Comparison of ENCODE assay signal across 9 cellular contexts in the genomic region with DNA sequence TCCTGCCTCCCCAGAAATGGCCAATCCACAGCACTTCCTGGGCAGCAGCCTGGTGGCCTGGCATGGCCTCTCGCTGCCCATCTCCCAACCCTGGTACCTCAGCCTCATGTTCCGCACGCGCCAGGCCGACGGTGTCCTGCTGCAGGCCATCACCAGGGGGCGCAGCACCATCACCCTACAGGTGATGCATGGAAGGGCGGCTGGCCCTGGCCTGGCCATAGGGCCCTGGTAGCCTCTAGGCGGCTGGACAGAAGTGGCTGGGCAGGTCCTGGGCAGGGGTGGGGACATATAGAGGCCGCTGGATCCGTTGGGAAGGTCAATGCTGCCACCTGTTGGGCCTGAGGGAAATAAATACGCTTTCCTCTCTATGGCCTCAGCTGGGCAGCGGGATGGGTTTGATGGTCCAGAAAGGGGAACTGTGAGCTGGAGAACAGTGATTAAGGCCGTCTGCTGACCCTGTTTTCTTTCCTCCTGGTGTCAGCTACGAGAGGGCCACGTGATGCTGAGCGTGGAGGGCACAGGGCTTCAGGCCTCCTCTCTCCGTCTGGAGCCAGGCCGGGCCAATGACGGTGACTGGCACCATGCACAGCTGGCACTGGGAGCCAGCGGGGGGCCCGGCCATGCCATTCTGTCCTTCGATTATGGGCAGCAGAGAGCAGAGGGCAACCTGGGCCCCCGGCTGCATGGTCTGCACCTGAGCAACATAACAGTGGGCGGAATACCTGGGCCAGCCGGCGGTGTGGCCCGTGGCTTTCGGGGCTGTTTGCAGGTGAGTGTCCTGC. TPM values are rescaled to one million over a fixed set of nuclear protein-coding genes. Genes with fewer than 3 reads are reported as not detected.
DNase-seq lines count a peak whose midpoint lies in the region; ATAC-seq and TF ChIP-seq lines count a peak whose summit lies in the region.
"Had no signal": no experiment of that assay in that cellular context is flagged by ENCODE, and none has a peak within 500 bp of the region (broad histone marks: within the 10 kb centered on the region; RNA-seq: fewer than 3 reads in every experiment).

No MANE protein-coding gene starts in this region.

- no peaks in the 10 kb centered on the region for H3K27me3 ChIP-seq in lung (ENCODE audit: control insufficient read depth, insufficient read depth)

- no peaks in the 10 kb centered on the region for H3K36me3 Mint-ChIP-seq in HFFc6 (ENCODE audit: low read depth)
- H3K36me3 Mint-ChIP-seq in activated CD8-positive, alpha-beta T cell treated with anti-CD3 and anti-CD28 coated beads for 36 hours (ENCODE audit: low read depth): no peaks in the 10 kb centered on the region

- H3K4me3 Mint-ChIP-seq in HFFc6: no peak overlapping the region
- H3K4me3 Mint-ChIP-seq in activated CD8-positive, alpha-beta T cell treated with anti-CD3 and anti-CD28 coated beads for 36 hours: peak overlapping the region; percentile 12

- DNase-seq in GM03348 (ENCODE audit: low spot score) (peak; percentile 90), HFFc6 (peak; percentile 89), NCI-H510A treated with DMSO at 0.1 percent for 48 hours (lab: John Stamatoyannopoulos, UW) (peak; percentile 36), ecto neural progenitor cell (ENCODE audit: low spot score) (peak; percentile 93), lung (ENCODE audit: low spot score) (peak; percentile 94), cortex of kidney (lab: John Stamatoyannopoulos, UW) (no peak)
- peak; percentile 89 for DNase-seq in activated CD8-positive, alpha-beta T cell treated with anti-CD3 and anti-CD28 coated beads for 36 hours
- DNase-seq in stimulated activated CD8-positive, alpha-beta memory T cell treated with anti-CD3 and anti-CD28 coated beads, Interleukin-15, amount 100 ng/mL, for 1 hour (ENCODE audit: low read depth): peak; percentile 57

- peaks cover 16% of the 10 kb centered on the region for H3K4me1 Mint-ChIP-seq in HFFc6 (ENCODE audit: low read depth)
- H3K4me1 Mint-ChIP-seq in activated CD8-positive, alpha-beta T cell treated with anti-CD3 and anti-CD28 coated beads for 36 hours (ENCODE audit: low read depth): peaks cover 2% of the 10 kb centered on the region

- peaks cover 2% of the 10 kb centered on the region; the same call in 1 of the 2 replicates for H3K27me3 Mint-ChIP-seq in HFFc6 (ENCODE audit: insufficient read depth)
- no peaks in the 10 kb centered on the region for H3K27me3 Mint-ChIP-seq in activated CD8-positive, alpha-beta T cell treated with anti-CD3 and anti-CD28 coated beads for 36 hours

- 49% methylated on average over 27 to 29 of the region's 29 CpGs for WGBS in lung, 2 donors

- ATAC-seq in activated CD8-positive, alpha-beta T cell treated with anti-CD3 and anti-CD28 coated beads for 36 hours: peak; percentile 99
- ATAC-seq in lung (ENCODE audit: insufficient read depth, low FRiP score): peak; percentile 96

- H3K27ac ChIP-seq in lung (ENCODE audit: low read depth in 1 of 2, low read length in 1 of 2): no peak overlapping the region

- CTCF ChIA-PET in activated CD8-positive, alpha-beta T cell treated with anti-CD3 and anti-CD28 coated beads for 36 hours (lab: Charles Lee): interaction anchor here (0.6 to 4.6 kb wide), 16 partner anchors 11 to 269 kb away, joined by 3 to 47 read pairs (median 4); a partner anchor contains a TSS

- no peaks in the 10 kb centered on the region for H3K9me3 ChIP-seq in lung (ENCODE audit: control insufficient read depth in 2 of 2, insufficient read depth in 1 of 2, low read length in 1 of 2)

- TF ChIP-seq CTCF in HFFc6 (IDR thresholded peaks at IDR 0.05) (peak; percentile 100), lung (IDR thresholded peaks at IDR 0.05; ENCODE audit: control extremely low read depth, extremely low read depth) (peak; percentile 98)
- peak; percentile 97 for TF ChIP-seq CTCF in activated CD8-positive, alpha-beta T cell treated with anti-CD3 and anti-CD28 coated beads for 36 hours (IDR thresholded peaks at IDR 0.05)

- H3K4me1 ChIP-seq in lung (ENCODE audit: control insufficient read depth in 2 of 2, insufficient read depth in 2 of 2, low read length in 2 of 2): peaks cover 0 to 2% of the 10 kb centered on the region in 2 donors

- no peak overlapping the region for H3K4me3 ChIP-seq in lung

- POLR2A ChIA-PET in activated CD8-positive, alpha-beta T cell treated with anti-CD3 and anti-CD28 coated beads for 36 hours (lab: Charles Lee): interaction anchor here (0.6 to 1.5 kb wide), 2 partner anchors 9 to 30 kb away, joined by 4 to 6 read pairs; no protein-coding TSS in a partner anchor

- no peak overlapping the region for H3K27ac Mint-ChIP-seq in HFFc6
- peak overlapping the region; percentile 76 for H3K27ac Mint-ChIP-seq in activated CD8-positive, alpha-beta T cell treated with anti-CD3 and anti-CD28 coated beads for 36 hours

- no peaks in the 10 kb centered on the region for H3K9me3 Mint-ChIP-seq in HFFc6
- H3K9me3 Mint-ChIP-seq in activated CD8-positive, alpha-beta T cell treated with anti-CD3 and anti-CD28 coated beads for 36 hours: no peaks in the 10 kb centered on the region

- peaks cover 0 to 4% of the 10 kb centered on the region in 2 donors for H3K36me3 ChIP-seq in lung (ENCODE audit: control insufficient read depth in 2 of 2, insufficient read depth in 2 of 2, low read length in 2 of 2)

- intact Hi-C loops in activated CD8-positive, alpha-beta T cell treated with anti-CD3 and anti-CD28 coated beads for 36 hours (cut with micrococcal nuclease): loop anchor here (5.0 kb wide), 3 partner anchors 56 to 269 kb away; a partner anchor contains a TSS

RNA-seq across cellular contexts. Expression of a gene that starts 14.4 kb away (rescaled TPM):
- total RNA-seq in HFFc6 (2021; fragmentation: NEBNext Ultra II Directional; extraction: Animal tissue kit (Norgen Biotek cat#: 25700)): 1 to 10 TPM; 1.2 to 1.7 (median 1.4) TPM
- total RNA-seq in activated CD8-positive, alpha-beta T cell treated with anti-CD3 and anti-CD28 coated beads for 36 hours: 1 to 10 TPM; 2.7 to 3.1 TPM
- 1 to 10 TPM; 7.6 to 7.9 TPM for total RNA-seq in lung
- 1 to 10 TPM; 1.4 to 2.7 TPM for polyA plus RNA-seq in lung

RNA-seq across cellular contexts. Expression of a gene that starts 19.2 kb away (rescaled TPM):
- 10 to 100 TPM; 17.0 to 33.1 (median 30.4) TPM for total RNA-seq in HFFc6 (2021; fragmentation: NEBNext Ultra II Directional; extraction: Animal tissue kit (Norgen Biotek cat#: 25700))
- 10 to 100 TPM; 12.9 to 14.0 TPM for total RNA-seq in activated CD8-positive, alpha-beta T cell treated with anti-CD3 and anti-CD28 coated beads for 36 hours
- total RNA-seq in lung: 1 to 10 TPM; 4.7 to 4.9 TPM
- 1 to 10 TPM; 2.7 to 4.9 TPM for polyA plus RNA-seq in lung

RNA-seq across cellular contexts. Expression of a gene that starts 43.0 kb away (rescaled TPM):
- total RNA-seq in HFFc6 (2021; fragmentation: NEBNext Ultra II Directional; extraction: Animal tissue kit (Norgen Biotek cat#: 25700)): not detected
- total RNA-seq in activated CD8-positive, alpha-beta T cell treated with anti-CD3 and anti-CD28 coated beads for 36 hours: not detected
- 1 to 10 TPM; 1.1 to 1.7 TPM for total RNA-seq in lung
- 1 to 10 TPM in 1 of 2 donors, under 1 TPM in 1; 0.34 to 3.3 TPM for polyA plus RNA-seq in lung
- total RNA-seq: mononuclear cell had no signal

RNA-seq across cellular contexts. Expression of a gene that starts 50.1 kb away (rescaled TPM):
- 100 to 1,000 TPM; 165 to 194 (median 176) TPM for total RNA-seq in HFFc6 (2021; fragmentation: NEBNext Ultra II Directional; extraction: Animal tissue kit (Norgen Biotek cat#: 25700))
- 100 to 1,000 TPM; 226 to 228 TPM for total RNA-seq in activated CD8-positive, alpha-beta T cell treated with anti-CD3 and anti-CD28 coated beads for 36 hours
- 100 to 1,000 TPM; 154 to 212 TPM for total RNA-seq in lung
- polyA plus RNA-seq in lung: 100 to 1,000 TPM; 118 to 139 TPM
